In the genomic region with DNA sequence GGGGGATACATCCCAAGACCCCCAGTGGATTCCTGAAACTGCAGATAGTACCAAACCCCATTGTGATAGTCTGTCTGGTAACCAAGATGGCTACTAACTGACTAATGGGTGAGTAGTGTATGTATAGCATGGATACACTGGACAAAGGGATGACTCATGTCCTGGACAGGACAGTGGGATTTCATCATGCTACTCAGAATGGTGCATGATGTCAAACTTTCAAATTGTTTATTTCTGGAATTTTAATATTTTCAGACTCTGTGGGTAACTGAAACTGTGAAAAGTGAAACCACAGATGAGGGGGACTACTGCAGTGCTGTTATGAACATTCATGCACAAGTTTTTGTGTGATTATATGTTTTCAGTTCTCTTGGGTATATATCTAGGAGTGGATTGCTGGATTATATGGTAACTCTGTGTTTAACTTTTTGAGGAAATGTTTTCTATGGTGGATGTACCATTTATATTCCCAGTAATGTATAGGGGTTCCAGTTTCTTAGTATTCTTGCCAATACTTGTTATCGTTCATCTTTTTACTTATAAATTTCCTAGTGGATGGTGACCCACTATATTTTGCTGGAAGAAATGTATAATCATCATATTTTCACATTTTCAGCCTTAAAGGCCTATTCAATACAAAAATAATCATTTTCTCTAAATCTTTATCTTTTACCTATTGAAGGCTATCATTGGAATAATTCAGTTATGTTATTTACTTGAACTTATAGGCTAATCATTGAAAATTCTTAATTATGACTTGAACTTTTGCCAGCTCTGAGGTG, we compare ENCODE assay signal across 9 cellular contexts.
A peak's percentile ranks its signal among the peaks of the same experiment; 100 is the strongest.
DNase-seq lines count a peak whose midpoint lies in the region; ATAC-seq, FAIRE-seq and TF ChIP-seq lines count a peak whose summit lies in the region.
"Had no signal": no experiment of that assay in that cellular context is flagged by ENCODE, and none has a peak within 500 bp of the region (broad histone marks: within the 10 kb centered on the region; RNA-seq: fewer than 3 reads in every experiment).

No MANE protein-coding gene starts in this region.

- no peaks in the 10 kb centered on the region for H3K27me3 ChIP-seq in astrocyte (ENCODE audit: insufficient read depth, low read length)
- H3K27me3 ChIP-seq in skeletal muscle satellite cell (ENCODE audit: control insufficient read depth, insufficient read depth, low read length), result no peaks in the 10 kb centered on the region
- no peaks in the 10 kb centered on the region for H3K27me3 ChIP-seq in dorsolateral prefrontal cortex

- H3K27me3 Mint-ChIP-seq in astrocyte (ENCODE audit: low read depth, unreplicated experiment), result no peaks in the 10 kb centered on the region

- peak overlapping the region; percentile 77 for H3K27ac ChIP-seq in astrocyte (ENCODE audit: low read depth, low read length)
- no peak overlapping the region for H3K27ac ChIP-seq in dorsolateral prefrontal cortex

- ATAC-seq in GM19395 (IDR thresholded peaks at IDR 0.05; ENCODE audit: unreplicated experiment) (peak; percentile 79), HG03175 (IDR thresholded peaks at IDR 0.05; ENCODE audit: unreplicated experiment) (peak; percentile 48)

- H3K9me3 Mint-ChIP-seq in astrocyte (ENCODE audit: unreplicated experiment), result peaks cover 2% of the 10 kb centered on the region

- intact Hi-C loops in dorsolateral prefrontal cortex (cut with DNase I), result no loop called here

- H3K4me1 Mint-ChIP-seq in astrocyte (ENCODE audit: low read depth, unreplicated experiment), result peaks cover 3% of the 10 kb centered on the region
- H3K4me1 Mint-ChIP-seq: neural crest cell had no signal

- H3K27ac Mint-ChIP-seq in astrocyte (ENCODE audit: unreplicated experiment), result peak overlapping the region; percentile 96

- H3K4me3 Mint-ChIP-seq in astrocyte (ENCODE audit: unreplicated experiment), result no peak overlapping the region
- H3K4me3 Mint-ChIP-seq: neural crest cell had no signal

- DNase-seq in astrocyte (ENCODE audit: low read depth) (peak; percentile 88), NOMO-1 treated with dmso at 0.1 percent for 144 hours (lab: John Stamatoyannopoulos, UW; ENCODE audit: unreplicated experiment) (no peak), COR-L47 (lab: John Stamatoyannopoulos, UW) (no peak), dorsolateral prefrontal cortex (no peak)
- DNase-seq in activated CD4-positive, alpha-beta T cell treated with anti-CD3 and anti-CD28 coated beads, Interleukin-2, amount 50 U/mL, for 4 hours, result no peak

- H3K4me1 ChIP-seq in astrocyte (ENCODE audit: insufficient read depth, low read length) (peaks cover 4% of the 10 kb centered on the region), skeletal muscle satellite cell (ENCODE audit: control insufficient read depth, insufficient read depth, low read length) (peaks cover 21% of the 10 kb centered on the region)

- H3K36me3 Mint-ChIP-seq in astrocyte (ENCODE audit: low read depth, unreplicated experiment), result peaks cover under 1% of the 10 kb centered on the region

- no peaks in the 10 kb centered on the region for H4K20me1 ChIP-seq in astrocyte (ENCODE audit: insufficient read depth, low read length)

- peak overlapping the region; percentile 40 for H3K9ac ChIP-seq in astrocyte (ENCODE audit: low read length)
- peak overlapping the region; percentile 42 for H3K9ac ChIP-seq in skeletal muscle satellite cell (ENCODE audit: low read depth, low read length)

- H3K79me2 ChIP-seq in astrocyte (ENCODE audit: insufficient read depth, low read length), result no peaks in the 10 kb centered on the region

- H3K36me3 ChIP-seq in astrocyte (ENCODE audit: insufficient read depth, low read length) (no peaks in the 10 kb centered on the region), skeletal muscle satellite cell (ENCODE audit: insufficient read depth, low read length) (no peaks in the 10 kb centered on the region)

- H3K4me2 ChIP-seq in astrocyte (ENCODE audit: low read length), result peak overlapping the region; percentile 35
- H3K4me2 ChIP-seq in skeletal muscle satellite cell (ENCODE audit: low read length), result peak overlapping the region; percentile 20

- H2AFZ ChIP-seq in astrocyte (ENCODE audit: low read depth, low read length), result peak overlapping the region; percentile 3

- H3K4me3 ChIP-seq in astrocyte (ENCODE audit: insufficient read depth, low read depth, low read length) (no peak overlapping the region), skeletal muscle satellite cell (ENCODE audit: low read length) (no peak overlapping the region), dorsolateral prefrontal cortex (no peak overlapping the region)

- H3K9me3 ChIP-seq in astrocyte (ENCODE audit: insufficient read depth, low read depth, low read length) (no peaks in the 10 kb centered on the region), skeletal muscle satellite cell (replicated peaks; ENCODE audit: low read length) (no peaks in the 10 kb centered on the region)

- no peak for TF ChIP-seq CTCF in astrocyte (IDR thresholded peaks at IDR 0.05; ENCODE audit: insufficient read depth, low read depth, low read length)
- no peak for TF ChIP-seq CTCF in dorsolateral prefrontal cortex (IDR thresholded peaks at IDR 0.05 in 54 of 56, conservative IDR thresholded peaks at IDR 0.05 in 2 of 56; ENCODE audit: low read depth in 1 of 56, partially characterized antibody in 56 of 56)

- FAIRE-seq in astrocyte (lab: Jason Lieb, UNC), result peak; percentile 55
